ENCODE assay signal across 9 cellular contexts in genomic region chr5:56819027-56819881, GRCh38. TPM values are rescaled to one million over a fixed set of nuclear protein-coding genes. Genes with fewer than 3 reads are reported as not detected.
DNase-seq lines count a peak whose midpoint lies in the region; ATAC-seq and TF ChIP-seq lines count a peak whose summit lies in the region.
"Had no signal": no experiment of that assay in that cellular context is flagged by ENCODE, and none has a peak within 500 bp of the region (broad histone marks: within the 10 kb centered on the region; RNA-seq: fewer than 3 reads in every experiment).

No MANE protein-coding gene starts in this region.

- intact Hi-C loops in adrenal gland (cut with DNase I), result no loop called here

- H3K4me1 Mint-ChIP-seq in memory B cell, result peaks cover 41% of the 10 kb centered on the region

- ATAC-seq in memory B cell (ENCODE audit: low read depth) (no peak), HG02840 (IDR thresholded peaks at IDR 0.05; ENCODE audit: low FRiP score, unreplicated experiment) (no peak), GM19452 (IDR thresholded peaks at IDR 0.05; ENCODE audit: unreplicated experiment) (no peak)

- H3K4me3 Mint-ChIP-seq in memory B cell, result peak overlapping the region; percentile 90

- no peaks in the 10 kb centered on the region for H3K27me3 Mint-ChIP-seq in memory B cell

- peak overlapping the region; percentile 91 for H3K27ac ChIP-seq in Karpas-422 (ENCODE audit: low read length)
- H3K27ac ChIP-seq in adrenal gland, result peak overlapping the region in 3 of 5 donors; percentile 17 to 62 (median 35)

- H3K36me3 ChIP-seq in Karpas-422 (ENCODE audit: insufficient read depth, low read length), result peaks cover 11% of the 10 kb centered on the region
- no peaks in the 10 kb centered on the region for H3K36me3 ChIP-seq in adrenal gland (replicated peaks in 1 of 2)

- no peak for TF ChIP-seq POLR2A in adrenal gland (IDR thresholded peaks at IDR 0.05)

- no peaks in the 10 kb centered on the region for H3K27me3 ChIP-seq in Karpas-422 (ENCODE audit: low read length)
- H3K27me3 ChIP-seq in adrenal gland, result no peaks in the 10 kb centered on the region

- H3K36me3 Mint-ChIP-seq in memory B cell, result peaks cover 25% of the 10 kb centered on the region

- peak overlapping the region; percentile 87 for H3K4me3 ChIP-seq in Karpas-422 (ENCODE audit: low read length)
- peak overlapping the region in 2 of 4 donors; percentile 4 to 39 for H3K4me3 ChIP-seq in adrenal gland

- DNase-seq in AML-193 (lab: John Stamatoyannopoulos, UW) (peak; percentile 65 to 70), Karpas-422 (peak; percentile 78), adrenal gland (no peak), memory B cell (ENCODE audit: low spot score in 2 of 2) (no peak), superior temporal gyrus (ENCODE audit: extremely low spot score) (no peak), NCI-H2029 treated with DMSO at 0.1 percent for 48 hours (lab: John Stamatoyannopoulos, UW) (no peak)
- DNase-seq: stimulated activated CD4-positive, alpha-beta T cell treated with anti-CD3 and anti-CD28 coated beads, Interleukin-15, amount 100 ng/mL, for 24 hours had no signal

- H3K4me1 ChIP-seq in Karpas-422 (ENCODE audit: low read length), result peaks cover 70% of the 10 kb centered on the region
- H3K4me1 ChIP-seq in adrenal gland (replicated peaks in 1 of 2), result peaks cover 23 to 55% of the 10 kb centered on the region in 2 donors

- no peaks in the 10 kb centered on the region for H3K9me3 Mint-ChIP-seq in memory B cell

- no peaks in the 10 kb centered on the region for H3K9me2 ChIP-seq in Karpas-422 (replicated peaks; ENCODE audit: insufficient read depth, low read length)

- peak overlapping the region; percentile 98 for H3K27ac Mint-ChIP-seq in memory B cell

- H3K9me3 ChIP-seq in Karpas-422 (ENCODE audit: low read length) (no peaks in the 10 kb centered on the region), adrenal gland (replicated peaks in 1 of 3) (no peaks in the 10 kb centered on the region)

- WGBS in adrenal gland, 4 donors, result 28 to 34% (median 30%) methylated on average over 7 of the region's 7 CpGs

- TF ChIP-seq CTCF in adrenal gland (IDR thresholded peaks at IDR 0.05), result no peak

- no peak overlapping the region for H2AFZ ChIP-seq in Karpas-422 (ENCODE audit: low read length)

- peaks cover 82% of the 10 kb centered on the region for H3K79me2 ChIP-seq in Karpas-422 (ENCODE audit: low read length)

- peaks cover 42% of the 10 kb centered on the region; the same call in 1 of the 2 replicates for H4K20me1 ChIP-seq in Karpas-422 (ENCODE audit: insufficient read depth, low read depth, low read length)

- peak overlapping the region; percentile 94 for H3K4me2 ChIP-seq in Karpas-422 (ENCODE audit: low read depth, low read length, poor library complexity, severe bottlenecking)

- peak overlapping the region; percentile 88; the same call in 1 of the 2 replicates for H3K9ac ChIP-seq in Karpas-422 (ENCODE audit: low read length)

RNA-seq across cellular contexts. Expression of gene MAP3K1, which starts 3.9 kb away (rescaled TPM):
- 38.0 and 68.0 TPM in 2 replicates for total RNA-seq in Karpas-422 (2014; rRNA removed; shearing (Covaris generic); ENCODE audit: low replicate concordance)
- 10 to 100 TPM; 12.2 to 22.9 (median 16.4) TPM for total RNA-seq in adrenal gland
- 10 to 100 TPM in 1 of 3 donors, 1 to 10 TPM in 2; 4.9 to 10.3 (median 6.0) TPM for polyA plus RNA-seq in adrenal gland

Comparison
In these comparisons a context has a peak if more than half of its experiments do, and no peak if none do; other contexts are left out.
1. DNase-seq: peak in AML-193 (2 of 2) and Karpas-422 (single experiment); none in adrenal gland (0 of 7), memory B cell (0 of 2), superior temporal gyrus (single experiment) and NCI-H2029 treated with DMSO at 0.1 percent for 48 hours (single experiment).